Comparison of ENCODE assay signal across 22 cellular contexts in the genomic region with DNA sequence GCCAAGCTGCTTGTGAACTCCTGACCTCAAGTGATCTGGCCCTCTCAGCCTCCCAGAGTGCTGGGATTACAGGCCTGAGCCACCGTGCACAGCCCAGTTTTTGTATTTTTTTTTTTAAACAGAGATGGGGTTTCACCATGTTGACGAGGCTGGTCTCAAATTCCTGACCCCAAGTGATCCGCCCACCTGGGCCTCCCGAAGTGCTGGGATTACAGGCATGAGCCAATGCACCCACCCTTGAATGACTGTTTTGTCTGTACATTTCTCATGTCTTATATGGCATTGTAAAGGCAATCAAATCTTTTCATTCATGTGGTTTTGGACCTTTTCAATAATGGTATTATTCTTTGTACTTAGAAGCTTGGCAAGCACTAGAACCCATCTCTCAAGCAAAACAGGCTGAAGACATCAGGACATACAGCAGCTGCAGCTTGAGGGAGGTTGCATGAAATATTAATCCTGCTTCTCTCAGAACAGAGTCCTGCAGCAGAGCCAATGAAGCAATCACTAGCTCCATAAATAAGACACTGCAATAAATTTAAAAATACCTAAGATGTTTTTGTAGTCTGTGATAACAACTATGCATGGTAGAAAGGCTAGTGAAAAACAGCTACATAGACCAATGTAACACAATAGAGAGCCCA.
"Had no signal": no experiment of that assay in that cellular context is flagged by ENCODE, and none has a peak within 500 bp of the region (broad histone marks: within the 10 kb centered on the region; RNA-seq: fewer than 3 reads in every experiment).

No MANE protein-coding gene starts in this region.

- H3K9me3 ChIP-seq: esophagus squamous epithelium, gastrocnemius medialis, heart left ventricle, left lung, lower lobe of right lung had no signal

- H3K4me1 Mint-ChIP-seq: memory B cell had no signal

- H3K36me3 ChIP-seq: esophagus squamous epithelium, gastrocnemius medialis, heart left ventricle, left lung, lower lobe of right lung had no signal

- H3K4me3 ChIP-seq: coronary artery, dorsolateral prefrontal cortex, esophagus squamous epithelium, gastrocnemius medialis, heart left ventricle, hepatocyte, left lung, lower lobe of right lung had no signal

- ATAC-seq: gastrocnemius medialis, heart left ventricle, left cardiac atrium, left lung, left ventricle myocardium superior, lower lobe of right lung had no signal

- H3K27me3 ChIP-seq: esophagus squamous epithelium, gastrocnemius medialis, heart left ventricle, hepatocyte, left lung had no signal

- H3K27ac ChIP-seq: coronary artery, dorsolateral prefrontal cortex, esophagus squamous epithelium, gastrocnemius medialis, heart left ventricle, hepatocyte, left lung, lower lobe of right lung had no signal

- H3K27me3 Mint-ChIP-seq: memory B cell had no signal

- DNase-seq: cerebellar nuclear complex; dermis blood vessel endothelial cell; dorsolateral prefrontal cortex; effector CD4-positive, alpha-beta T cell; effector memory CD4-positive, alpha-beta T cell; esophagus squamous epithelium; foreskin fibroblast; foreskin melanocyte; gastrocnemius medialis; heart left ventricle; left cardiac atrium; left lung; left ventricle myocardium superior; lower lobe of right lung; mesendoderm; midbrain had no signal

- H3K36me3 Mint-ChIP-seq: memory B cell had no signal

- FAIRE-seq: endothelial cell of umbilical vein, islet of Langerhans, keratinocyte had no signal

- H3K27ac Mint-ChIP-seq: memory B cell had no signal

- H3K4me3 Mint-ChIP-seq: memory B cell had no signal

- H3K4me1 ChIP-seq: esophagus squamous epithelium, gastrocnemius medialis, heart left ventricle, left lung, lower lobe of right lung had no signal
